In genomic region chr5:150186137-150186536, GRCh38 we compare ENCODE assay signal across 2 cellular contexts.
TF ChIP-seq lines count a peak whose summit lies in the region.

No MANE protein-coding gene starts in this region.

TF ChIP-seq in HCT116, 20 proteins besides CTCF, POLR2A, EP300 and RAD21:
- no peak for TF ChIP-seq YY1 (IDR thresholded peaks at IDR 0.05; ENCODE audit: extremely low read depth, insufficient replicate concordance, low read depth, low read length)
- TF ChIP-seq SRF (IDR thresholded peaks at IDR 0.05; ENCODE audit: low read depth) = no peak
- TF ChIP-seq TCF7L2 (IDR thresholded peaks at IDR 0.05; ENCODE audit: borderline replicate concordance, extremely low read depth, insufficient read depth, insufficient read length) = peak; percentile 35

TF ChIP-seq in HepG2, 621 proteins besides CTCF, POLR2A, EP300 and RAD21:
- TF ChIP-seq ZNF687 (CRISPR knock-in tag; IDR thresholded peaks at IDR 0.05) = 0 out of 2 replicates have a peak, but pooled peaks have one; percentile 10
- no peak for TF ChIP-seq NFAT5 (CRISPR knock-in tag; IDR thresholded peaks at IDR 0.05)
- peak; percentile 49; the same call in 1 of the 2 replicates for TF ChIP-seq RARA (CRISPR knock-in tag; IDR thresholded peaks at IDR 0.05)
- 0 out of 2 replicates have a peak, but pooled peaks have one; percentile 41 for TF ChIP-seq ZNF274 (CRISPR knock-in tag; IDR thresholded peaks at IDR 0.05)
- 0 out of 2 replicates have a peak, but pooled peaks have one; percentile 37 for TF ChIP-seq SALL1 (CRISPR knock-in tag; IDR thresholded peaks at IDR 0.05)
- peak; percentile 24; the same call in 1 of the 2 replicates for TF ChIP-seq CSRNP1 (CRISPR knock-in tag; IDR thresholded peaks at IDR 0.05)
- peak; percentile 37; the same call in 1 of the 2 replicates for TF ChIP-seq FOSL2 (CRISPR knock-in tag; IDR thresholded peaks at IDR 0.05)
- no peak for TF ChIP-seq ZNF10 (CRISPR knock-in tag; IDR thresholded peaks at IDR 0.05; ENCODE audit: borderline replicate concordance, low read depth)
- peak; percentile 67; the same call in 1 of the 2 replicates for TF ChIP-seq TCF7 (IDR thresholded peaks at IDR 0.05; ENCODE audit: low read depth)
- 0 out of 2 replicates have a peak, but pooled peaks have one; percentile 13 for TF ChIP-seq SAP130 (CRISPR knock-in tag; IDR thresholded peaks at IDR 0.05; ENCODE audit: low read depth)
- peak in 1 of 2 experiments; percentile 45; a peak in 1 of 4 replicates for TF ChIP-seq NR2F1 (CRISPR knock-in tag; IDR thresholded peaks at IDR 0.05)
- peak; percentile 53 for TF ChIP-seq NR2F6 (IDR thresholded peaks at IDR 0.05)
- peak; percentile 65 for TF ChIP-seq NR2F6 (CRISPR knock-in tag; IDR thresholded peaks at IDR 0.05)
- TF ChIP-seq HIC2 (CRISPR knock-in tag; IDR thresholded peaks at IDR 0.05; ENCODE audit: low read depth) = 0 out of 2 replicates have a peak, but pooled peaks have one; percentile 54
- TF ChIP-seq CBFB (CRISPR knock-in tag; IDR thresholded peaks at IDR 0.05) = peak; percentile 79
- no peak for TF ChIP-seq DBP (CRISPR knock-in tag; IDR thresholded peaks at IDR 0.05; ENCODE audit: not compliant biosample characterization)
- TF ChIP-seq SP2 (CRISPR knock-in tag; IDR thresholded peaks at IDR 0.05) = no peak
